14 cellular contexts compared by ENCODE assay signal in genomic region chr11:125390949-125391348, GRCh38.
DNase-seq lines count a peak whose midpoint lies in the region; ATAC-seq and TF ChIP-seq lines count a peak whose summit lies in the region.
"Had no signal": no experiment of that assay in that cellular context is flagged by ENCODE, and none has a peak within 500 bp of the region (broad histone marks: within the 10 kb centered on the region; RNA-seq: fewer than 3 reads in every experiment).

No MANE protein-coding gene starts in this region.

- H3K4me1 ChIP-seq in smooth muscle cell (ENCODE audit: low read depth): peaks cover 12% of the 10 kb centered on the region

- TF ChIP-seq CTCF in smooth muscle cell (IDR thresholded peaks at IDR 0.05; ENCODE audit: borderline replicate concordance, insufficient read depth, poor library complexity, severe bottlenecking): no peak

- no peaks in the 10 kb centered on the region for H4K20me1 ChIP-seq in smooth muscle cell (ENCODE audit: low read depth)

- H3F3A ChIP-seq in smooth muscle cell (ENCODE audit: low read depth): no peaks in the 10 kb centered on the region

- H3K79me2 ChIP-seq in smooth muscle cell (ENCODE audit: low read depth): no peaks in the 10 kb centered on the region

- 7% methylated on average over 5 of the region's 5 CpGs for WGBS in smooth muscle cell (ENCODE audit: low lambda C conversion rate)

- H3K27ac ChIP-seq in smooth muscle cell (ENCODE audit: low read depth): peak overlapping the region; percentile 37
- H3K27ac ChIP-seq: 22Rv1 had no signal

- H3K4me2 ChIP-seq in smooth muscle cell: peak overlapping the region; percentile 57

- H3K4me3 ChIP-seq in smooth muscle cell: no peak overlapping the region

- intact Hi-C loops in left ventricle myocardium superior (cut with micrococcal nuclease): no loop called here

- no peaks in the 10 kb centered on the region for H3K36me3 ChIP-seq in smooth muscle cell (ENCODE audit: low read depth)

- H2AFZ ChIP-seq in smooth muscle cell (ENCODE audit: low read depth): no peak overlapping the region

- DNase-seq in activated effector memory CD4-positive, alpha-beta T cell treated with anti-CD3 and anti-CD28 coated beads, Interleukin-2, amount 50 U/mL, for 16 hours: peak; percentile 0
- DNase-seq in activated effector memory CD4-positive, alpha-beta T cell treated with Interleukin-2 at 50 U/mL for 16 hours: no peak
- peak; percentile 19 for DNase-seq in amniotic epithelial cell (ENCODE audit: low read depth)
- DNase-seq in left ventricle myocardium superior: no peak
- no peak for DNase-seq in smooth muscle cell (lab: John Stamatoyannopoulos, UW; ENCODE audit: unreplicated experiment)
- no peak for DNase-seq in activated CD4-positive, alpha-beta T cell treated with anti-CD3 and anti-CD28 coated beads, Interleukin-2, amount 50 U/mL, for 1 hour
- no peak for DNase-seq in NCI-H187 (lab: John Stamatoyannopoulos, UW)
- no peak for DNase-seq in T1000 (lab: John Stamatoyannopoulos, UW)
- DNase-seq: activated T-cell treated with anti-CD3 and anti-CD28 coated beads, Interleukin-2, amount 50 U/mL, for 48 hours; central memory CD4-positive, alpha-beta T cell; NCI-H1092 treated with DMSO at 0.1 percent for 48 hours; stimulated activated CD4-positive, alpha-beta T cell treated with anti-CD3 and anti-CD28 coated beads, Interleukin-15, amount 100 ng/mL, for 24 hours; trophoblast cell had no signal

- ATAC-seq in left ventricle myocardium superior: peak; percentile 26

- H3K9ac ChIP-seq in smooth muscle cell (ENCODE audit: low read depth): no peak overlapping the region

- no peaks in the 10 kb centered on the region for H3K9me3 ChIP-seq in smooth muscle cell (replicated peaks; ENCODE audit: low read depth)

- H3K27me3 ChIP-seq in smooth muscle cell (ENCODE audit: low read depth): no peaks in the 10 kb centered on the region

Comparison
In these comparisons a context has a peak if more than half of its experiments do, and no peak if none do; other contexts are left out.
1. DNase-seq: peak in activated effector memory CD4-positive, alpha-beta T cell treated with anti-CD3 and anti-CD28 coated beads, Interleukin-2, amount 50 U/mL, for 16 hours (single experiment) and amniotic epithelial cell (single experiment); none in activated effector memory CD4-positive, alpha-beta T cell treated with Interleukin-2 at 50 U/mL for 16 hours (single experiment), left ventricle myocardium superior (single experiment), smooth muscle cell (single experiment), activated CD4-positive, alpha-beta T cell treated with anti-CD3 and anti-CD28 coated beads, Interleukin-2, amount 50 U/mL, for 1 hour (single experiment), NCI-H187 (0 of 2) and T1000 (single experiment).